ENCODE assay signal across 32 cellular contexts in the genomic region with DNA sequence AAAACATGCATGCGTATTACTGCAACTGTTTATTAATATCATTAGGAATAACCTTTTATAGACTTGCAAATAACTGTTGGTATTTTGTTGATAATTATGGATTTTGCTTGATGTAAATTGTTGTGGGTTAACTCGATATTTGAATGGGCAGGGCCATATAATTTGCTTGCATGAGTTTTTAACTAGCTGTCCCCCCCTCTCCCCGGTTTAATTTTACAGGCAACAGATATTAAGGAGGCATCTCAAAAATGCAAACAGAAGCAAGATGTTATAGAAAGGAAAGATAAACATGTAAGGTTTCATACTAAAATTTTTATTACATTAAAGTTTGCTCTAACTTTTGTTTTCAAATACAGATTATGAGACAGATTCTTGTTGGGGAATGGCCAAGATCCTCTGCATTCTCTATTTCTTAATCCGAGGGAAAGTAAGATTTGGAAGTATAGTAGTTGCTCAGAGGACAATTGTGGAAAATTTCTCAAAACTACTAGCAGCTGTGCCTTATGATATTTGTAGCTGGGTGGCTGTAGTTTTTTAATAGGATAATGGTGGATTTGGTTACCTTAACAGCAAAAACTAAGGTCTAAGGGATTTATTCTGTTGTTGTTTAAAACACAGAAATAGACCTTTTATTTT.
"Had no signal": no experiment of that assay in that cellular context is flagged by ENCODE, and none has a peak within 500 bp of the region (broad histone marks: within the 10 kb centered on the region; RNA-seq: fewer than 3 reads in every experiment).

No MANE protein-coding gene starts in this region.

- H3K27ac ChIP-seq: stomach, thyroid gland, upper lobe of right lung, WERI-Rb-1 had no signal

- H3K4me1 Mint-ChIP-seq: stimulated activated naive B cell treated with anti-CD40 and anti-IgM and Interleukin-4, amounts not matched to agents 10 μg/mL and 1 μg/mL and 100 μg/mL, for 72 hours had no signal

- H3K36me3 ChIP-seq: ovary had no signal

- H3K27me3 Mint-ChIP-seq: activated T-cell treated with anti-CD3 and anti-CD28 coated beads, Interleukin-2, amount 50 U/mL, for 24 hours; activated T-helper 17 cell treated with anti-CD3 and anti-CD28 coated beads, Interleukin-2, amount 50 U/mL, for 72 hours; central memory CD8-positive, alpha-beta T cell; natural killer cell treated with Interleukin-12 subunit alpha and Interleukin-12 subunit beta and Interleukin-15 and Interleukin-18, amount 100 ng/mL, for 72 hours; progenitor cell of endocrine pancreas; stimulated activated naive B cell treated with anti-CD40 and anti-IgM and Interleukin-4, amounts not matched to agents 10 μg/mL and 1 μg/mL and 100 μg/mL, for 72 hours; T-helper 17 cell had no signal

- H3K4me3 ChIP-seq: lung, mucosa of descending colon, ovary, stomach, thyroid gland, upper lobe of right lung had no signal

- ATAC-seq: activated CD4-positive, CD25-positive, alpha-beta regulatory T cell treated with anti-CD3 and anti-CD28 coated beads, Interleukin-2, amount 50 U/mL, for 24 hours; activated T-helper 17 cell treated with anti-CD3 and anti-CD28 coated beads, Interleukin-2, amount 50 U/mL, for 72 hours; mucosa of descending colon; natural killer cell treated with Interleukin-12 subunit alpha and Interleukin-12 subunit beta and Interleukin-15 and Interleukin-18, amount 100 ng/mL, for 72 hours; SK-N-SH treated with all-trans-retinoic acid at 6 μM for 48 hours; stimulated activated naive B cell treated with anti-CD40 and anti-IgM and Interleukin-4, amounts not matched to agents 10 μg/mL and 1 μg/mL and 100 μg/mL, for 72 hours; T-helper 17 cell; upper lobe of right lung had no signal

- H3K27me3 ChIP-seq: ovary, stomach, thyroid gland, upper lobe of right lung had no signal

- H3K9me3 ChIP-seq: mucosa of descending colon, ovary, stomach, thyroid gland, upper lobe of right lung had no signal

- DNase-seq: activated CD4-positive, alpha-beta T cell treated with anti-CD3 and anti-CD28 coated beads for 48 hours; activated CD4-positive, alpha-beta T cell treated with anti-CD3 and anti-CD28 coated beads, Interleukin-2, amount 50 U/mL, for 48 hours; activated CD8-positive, alpha-beta memory T cell treated with anti-CD3 and anti-CD28 coated beads for 24 hours; activated gamma-delta T cell treated with Interleukin-2 at 50 U/mL for 16 hours; activated naive CD4-positive, alpha-beta T cell treated with anti-CD3 and anti-CD28 coated beads, Interleukin-2, amount 50 U/mL, for 16 hours; activated T-cell treated with anti-CD3 and anti-CD28 coated beads, Interleukin-2, amount 50 U/mL, for 24 hours; amygdala; effector memory CD4-positive, alpha-beta T cell; erythroblast; hypothalamus; immature natural killer cell; kidney; mesendoderm; retina; stimulated activated CD4-positive, alpha-beta T cell treated with anti-CD3 and anti-CD28 coated beads, Interleukin-15, amount 100 ng/mL, for 24 hours; stimulated activated CD4-positive, alpha-beta T cell treated with anti-CD3 and anti-CD28 coated beads, Interleukin-2, amount 100 ng/mL, for 24 hours; stimulated activated naive B cell treated with anti-CD40 and anti-IgM and Interleukin-4, amounts not matched to agents 10 μg/mL and 1 μg/mL and 100 μg/mL, for 72 hours; stomach; T-helper 17 cell; T1000; thyroid gland; upper lobe of right lung; WERI-Rb-1 had no signal

- H3K4me1 ChIP-seq: thyroid gland had no signal

- H3K9me3 Mint-ChIP-seq: activated T-helper 17 cell treated with anti-CD3 and anti-CD28 coated beads, Interleukin-2, amount 50 U/mL, for 72 hours; central memory CD8-positive, alpha-beta T cell; immature natural killer cell; natural killer cell treated with Interleukin-12 subunit alpha and Interleukin-12 subunit beta and Interleukin-15 and Interleukin-18, amount 100 ng/mL, for 72 hours had no signal

- H3K4me3 Mint-ChIP-seq: activated T-cell treated with anti-CD3 and anti-CD28 coated beads, Interleukin-2, amount 50 U/mL, for 24 hours; activated T-helper 17 cell treated with anti-CD3 and anti-CD28 coated beads, Interleukin-2, amount 50 U/mL, for 72 hours; central memory CD8-positive, alpha-beta T cell; immature natural killer cell; natural killer cell treated with Interleukin-12 subunit alpha and Interleukin-12 subunit beta and Interleukin-15 and Interleukin-18, amount 100 ng/mL, for 72 hours; stimulated activated naive B cell treated with anti-CD40 and anti-IgM and Interleukin-4, amounts not matched to agents 10 μg/mL and 1 μg/mL and 100 μg/mL, for 72 hours; T-helper 17 cell had no signal

- H3K27ac Mint-ChIP-seq: activated T-cell treated with anti-CD3 and anti-CD28 coated beads, Interleukin-2, amount 50 U/mL, for 24 hours; activated T-helper 17 cell treated with anti-CD3 and anti-CD28 coated beads, Interleukin-2, amount 50 U/mL, for 72 hours; immature natural killer cell; natural killer cell treated with Interleukin-12 subunit alpha and Interleukin-12 subunit beta and Interleukin-15 and Interleukin-18, amount 100 ng/mL, for 72 hours; progenitor cell of endocrine pancreas; stimulated activated naive B cell treated with anti-CD40 and anti-IgM and Interleukin-4, amounts not matched to agents 10 μg/mL and 1 μg/mL and 100 μg/mL, for 72 hours had no signal
